In the genomic region with DNA sequence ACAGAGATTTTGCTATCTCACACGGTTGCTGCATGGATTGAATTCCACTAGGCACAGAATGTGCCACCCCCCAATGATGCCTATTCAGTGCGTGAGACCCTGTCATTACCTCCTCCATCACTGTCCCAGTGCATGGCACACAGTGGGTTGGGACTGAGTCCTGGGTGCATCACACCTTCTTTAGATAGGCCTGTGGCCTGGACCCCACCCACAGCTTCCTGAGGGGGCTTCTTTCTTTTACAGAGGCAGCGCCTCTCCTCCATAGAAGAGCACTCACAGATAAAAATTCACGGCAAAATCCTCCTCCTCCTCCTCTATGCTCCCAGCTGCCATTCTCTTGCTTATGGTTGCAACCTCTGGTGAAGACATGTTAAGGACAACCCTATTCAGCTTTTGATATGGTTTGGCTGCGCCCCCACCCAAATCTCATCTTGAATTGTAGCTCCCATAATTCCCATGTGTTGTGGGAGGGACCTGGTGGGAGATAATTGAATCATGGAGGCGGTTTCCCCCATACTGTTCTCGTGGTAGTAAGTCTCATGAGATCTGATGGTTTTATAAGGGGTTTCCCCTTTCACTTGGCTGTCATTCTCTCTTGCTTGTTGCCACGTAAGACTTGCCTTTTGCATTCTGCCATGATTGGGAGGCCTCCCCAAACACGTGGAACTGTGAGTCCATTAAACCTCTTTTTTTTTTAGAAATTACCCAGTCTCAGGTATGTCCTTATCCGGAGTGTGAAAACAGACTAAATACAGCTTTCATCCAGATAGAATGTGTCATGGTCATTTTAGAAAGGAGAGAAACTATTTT, we compare ENCODE assay signal across 15 cellular contexts.
DNase-seq lines count a peak whose midpoint lies in the region; ATAC-seq, FAIRE-seq and TF ChIP-seq lines count a peak whose summit lies in the region.
"Had no signal": no experiment of that assay in that cellular context is flagged by ENCODE, and none has a peak within 500 bp of the region (broad histone marks: within the 10 kb centered on the region; RNA-seq: fewer than 3 reads in every experiment).

No MANE protein-coding gene starts in this region.

- DNase-seq in right atrium auricular region (ENCODE audit: low spot score) (peak; percentile 55), heart left ventricle (no peak), glutamatergic neuron (no peak), ureter (ENCODE audit: low spot score) (peak; percentile 29), frontal cortex (ENCODE audit: low spot score in 2 of 2) (no peak), NCI-H2029 (lab: John Stamatoyannopoulos, UW) (no peak)
- DNase-seq in activated CD8-positive, alpha-beta T cell treated with anti-CD3 and anti-CD28 coated beads for 36 hours = peak; percentile 68
- DNase-seq: amygdala, cortex of kidney, DND-41, occipital lobe, SK-N-SH had no signal

- peak overlapping the region; percentile 65 for H3K4me3 Mint-ChIP-seq in activated CD8-positive, alpha-beta T cell treated with anti-CD3 and anti-CD28 coated beads for 36 hours
- no peak overlapping the region for H3K4me3 Mint-ChIP-seq in glutamatergic neuron (ENCODE audit: unreplicated experiment)

- intact Hi-C loops in heart left ventricle (cut with DNase I) = no loop called here
- intact Hi-C loops in activated CD8-positive, alpha-beta T cell treated with anti-CD3 and anti-CD28 coated beads for 36 hours (cut with micrococcal nuclease) = no loop called here

- no peak for TF ChIP-seq POLR2A in heart left ventricle (IDR thresholded peaks at IDR 0.05)

- H3K4me1 Mint-ChIP-seq in activated CD8-positive, alpha-beta T cell treated with anti-CD3 and anti-CD28 coated beads for 36 hours (ENCODE audit: low read depth) = peaks cover 68% of the 10 kb centered on the region
- H3K4me1 Mint-ChIP-seq in glutamatergic neuron (ENCODE audit: low read depth, unreplicated experiment) = peaks cover 54% of the 10 kb centered on the region

- no peak for TF ChIP-seq CTCF in right atrium auricular region (IDR thresholded peaks at IDR 0.05)
- no peak for TF ChIP-seq CTCF in heart left ventricle (IDR thresholded peaks at IDR 0.05)
- no peak for TF ChIP-seq CTCF in activated CD8-positive, alpha-beta T cell treated with anti-CD3 and anti-CD28 coated beads for 36 hours (IDR thresholded peaks at IDR 0.05)
- no peak for TF ChIP-seq CTCF in glutamatergic neuron (IDR thresholded peaks at IDR 0.05; ENCODE audit: partially characterized antibody, unreplicated experiment)

- H3K4me1 ChIP-seq in right atrium auricular region (peaks cover 0 to 18% of the 10 kb centered on the region in 2 donors), heart left ventricle (peaks cover 0 to 23% (median 12%) of the 10 kb centered on the region in 12 donors)
- H3K4me1 ChIP-seq: uterus had no signal

- H3K27me3 Mint-ChIP-seq in activated CD8-positive, alpha-beta T cell treated with anti-CD3 and anti-CD28 coated beads for 36 hours = no peaks in the 10 kb centered on the region
- H3K27me3 Mint-ChIP-seq in glutamatergic neuron (ENCODE audit: unreplicated experiment) = peaks cover 12% of the 10 kb centered on the region

- H3K9me3 ChIP-seq in right atrium auricular region = no peaks in the 10 kb centered on the region
- no peaks in the 10 kb centered on the region for H3K9me3 ChIP-seq in heart left ventricle
- H3K9me3 ChIP-seq: SK-N-SH, uterus had no signal

- WGBS in heart left ventricle, 4 donors = 82 to 91% (median 88%) methylated on average over 10 of the region's 10 CpGs

- ATAC-seq in heart left ventricle = no peak
- ATAC-seq in activated CD8-positive, alpha-beta T cell treated with anti-CD3 and anti-CD28 coated beads for 36 hours = peak; percentile 55
- ATAC-seq in GM19035 (IDR thresholded peaks at IDR 0.05; ENCODE audit: unreplicated experiment) = no peak

- no peak for FAIRE-seq in frontal cortex (lab: Jason Lieb, UNC)
- FAIRE-seq: H1 had no signal

- H3K36me3 ChIP-seq in right atrium auricular region (no peaks in the 10 kb centered on the region), heart left ventricle (no peaks in the 10 kb centered on the region)
- H3K36me3 ChIP-seq: uterus had no signal

- POLR2A ChIA-PET in activated CD8-positive, alpha-beta T cell treated with anti-CD3 and anti-CD28 coated beads for 36 hours (lab: Charles Lee) = interaction anchor here (0.9 to 5.8 kb wide), 12 partner anchors 9 to 134 kb away, joined by 3 to 35 read pairs (median 8); no protein-coding TSS in a partner anchor

- H3K27me3 ChIP-seq in right atrium auricular region (no peaks in the 10 kb centered on the region), heart left ventricle (no peaks in the 10 kb centered on the region)
- H3K27me3 ChIP-seq: uterus had no signal

- H3K27ac ChIP-seq in right atrium auricular region (no peak overlapping the region), heart left ventricle (no peak overlapping the region)

- peak overlapping the region; percentile 90 for H3K27ac Mint-ChIP-seq in activated CD8-positive, alpha-beta T cell treated with anti-CD3 and anti-CD28 coated beads for 36 hours
- H3K27ac Mint-ChIP-seq in glutamatergic neuron (ENCODE audit: unreplicated experiment) = peak overlapping the region; percentile 83

- H3K9me3 Mint-ChIP-seq in activated CD8-positive, alpha-beta T cell treated with anti-CD3 and anti-CD28 coated beads for 36 hours = peaks cover 11% of the 10 kb centered on the region
- peaks cover 19% of the 10 kb centered on the region for H3K9me3 Mint-ChIP-seq in glutamatergic neuron (ENCODE audit: unreplicated experiment)

- peaks cover 41% of the 10 kb centered on the region for H3K36me3 Mint-ChIP-seq in activated CD8-positive, alpha-beta T cell treated with anti-CD3 and anti-CD28 coated beads for 36 hours (ENCODE audit: low read depth)
- H3K36me3 Mint-ChIP-seq in glutamatergic neuron (ENCODE audit: unreplicated experiment) = peaks cover 7% of the 10 kb centered on the region

- CTCF ChIA-PET in activated CD8-positive, alpha-beta T cell treated with anti-CD3 and anti-CD28 coated beads for 36 hours (lab: Charles Lee) = interaction anchor here (1.4 to 11.3 kb wide), 5 partner anchors 8 to 38 kb away, joined by 4 to 104 read pairs (median 11); no protein-coding TSS in a partner anchor

- no peak overlapping the region for H3K4me3 ChIP-seq in right atrium auricular region
- no peak overlapping the region for H3K4me3 ChIP-seq in heart left ventricle
- H3K4me3 ChIP-seq: uterus had no signal

Comparison
In these comparisons a context has a peak if more than half of its experiments do, and no peak if none do; other contexts are left out.
1. DNase-seq: peak in right atrium auricular region (single experiment), activated CD8-positive, alpha-beta T cell treated with anti-CD3 and anti-CD28 coated beads for 36 hours (single experiment) and ureter (single experiment); none in heart left ventricle (0 of 5), glutamatergic neuron (single experiment), frontal cortex (0 of 2) and NCI-H2029 (single experiment).